ENCODE assay signal across 27 cellular contexts in genomic region chr3:125144653-125145314, GRCh38.
DNase-seq lines count a peak whose midpoint lies in the region; ATAC-seq and TF ChIP-seq lines count a peak whose summit lies in the region.
"Had no signal": no experiment of that assay in that cellular context is flagged by ENCODE, and none has a peak within 500 bp of the region (broad histone marks: within the 10 kb centered on the region; RNA-seq: fewer than 3 reads in every experiment).

No MANE protein-coding gene starts in this region.

- H3K27ac Mint-ChIP-seq in chondrocyte (ENCODE audit: unreplicated experiment) (peak overlapping the region; percentile 30), mesothelial cell of epicardium (peak overlapping the region; percentile 92)
- H3K27ac Mint-ChIP-seq: activated naive CD8-positive, alpha-beta T cell treated with anti-CD3 and anti-CD28 coated beads, Interleukin-2, amount 50 U/mL, for 24 hours; IgD-negative memory B cell; T-helper 17 cell had no signal

- H3K27me3 Mint-ChIP-seq in chondrocyte (ENCODE audit: low read depth) (no peaks in the 10 kb centered on the region), mesothelial cell of epicardium (ENCODE audit: low read depth) (peaks cover 10% of the 10 kb centered on the region)
- H3K27me3 Mint-ChIP-seq: brain, T-helper 17 cell had no signal

- ATAC-seq in heart right ventricle = no peak
- ATAC-seq in HG03565 (IDR thresholded peaks at IDR 0.05; ENCODE audit: unreplicated experiment) = no peak
- ATAC-seq: activated naive CD8-positive, alpha-beta T cell treated with anti-CD3 and anti-CD28 coated beads, Interleukin-2, amount 50 U/mL, for 24 hours; left colon; T-helper 17 cell had no signal

- H3K9me3 ChIP-seq in left ventricle myocardium inferior (replicated peaks) (no peaks in the 10 kb centered on the region), heart right ventricle (no peaks in the 10 kb centered on the region)
- H3K9me3 ChIP-seq: BE2C, MG63, thoracic aorta had no signal

- H3K4me1 Mint-ChIP-seq in chondrocyte (ENCODE audit: low read depth) (peaks cover 81% of the 10 kb centered on the region), mesothelial cell of epicardium (peaks cover 25% of the 10 kb centered on the region)

- H3K9me3 Mint-ChIP-seq in chondrocyte (ENCODE audit: low read depth) = no peaks in the 10 kb centered on the region
- no peaks in the 10 kb centered on the region for H3K9me3 Mint-ChIP-seq in mesothelial cell of epicardium
- H3K9me3 Mint-ChIP-seq: IgD-negative memory B cell had no signal

- H3K27ac ChIP-seq in left ventricle myocardium inferior (replicated peaks) (peak overlapping the region; percentile 95), heart right ventricle (peak overlapping the region in 5 of 10 donors; percentile 40 to 94 (median 79))
- H3K27ac ChIP-seq: SK-N-MC had no signal

- WGBS in heart right ventricle, 2 donors = 78 to 88% methylated on average over 5 of the region's 5 CpGs

- DNase-seq in left ventricle myocardium inferior (no peak), heart right ventricle (no peak), chondrocyte (ENCODE audit: low spot score) (no peak), mesothelial cell of epicardium (ENCODE audit: low spot score in 2 of 2, unreplicated experiment in 2 of 2) (no peak), midbrain (lab: John Stamatoyannopoulos, UW) (no peak), nucleus accumbens (lab: John Stamatoyannopoulos, UW) (no peak)
- no peak for DNase-seq in activated effector memory CD4-positive, alpha-beta T cell treated with anti-CD3 and anti-CD28 coated beads, Interleukin-2, amount 50 U/mL, for 16 hours
- DNase-seq: activated CD4-positive, alpha-beta T cell treated with anti-CD3 and anti-CD28 coated beads for 48 hours; activated CD8-positive, alpha-beta memory T cell treated with anti-CD3 and anti-CD28 coated beads, Interleukin-2, amount 50 U/mL, for 4 hours; activated naive CD8-positive, alpha-beta T cell treated with anti-CD3 and anti-CD28 coated beads, Interleukin-2, amount 50 U/mL, for 24 hours; glutamatergic neuron; left colon; NCI-H1417 treated with DMSO at 0.1 percent for 48 hours; NCI-H2107; NCI-H510A; NK-92 treated with Interleukin-12 subunit alpha and Interleukin-12 subunit beta, amount 100 ng/mL, for 24 hours; small intestine; stimulated activated CD4-positive, alpha-beta T cell treated with anti-CD3 and anti-CD28 coated beads, Interleukin-4, amount 100 ng/mL, for 1 hour; stimulated activated naive CD4-positive, alpha-beta T cell treated with Interleukin-2 at 50 U/mL for 16 hours; T-helper 17 cell had no signal

- no peaks in the 10 kb centered on the region for H3K27me3 ChIP-seq in left ventricle myocardium inferior (ENCODE audit: low read depth)
- no peaks in the 10 kb centered on the region for H3K27me3 ChIP-seq in heart right ventricle
- H3K27me3 ChIP-seq: BE2C, MG63 had no signal

- H3K4me1 ChIP-seq in left ventricle myocardium inferior (peaks cover 96% of the 10 kb centered on the region), heart right ventricle (peaks cover 40 to 100% (median 88%) of the 10 kb centered on the region in 9 donors)
- H3K4me1 ChIP-seq: BE2C had no signal

- H3K4me3 ChIP-seq in left ventricle myocardium inferior (no peak overlapping the region), heart right ventricle (no peak overlapping the region)
- H3K4me3 ChIP-seq: MG63, SK-N-MC, thoracic aorta had no signal

- TF ChIP-seq CTCF in left ventricle myocardium inferior (IDR thresholded peaks at IDR 0.05; ENCODE audit: borderline replicate concordance) (no peak), heart right ventricle (IDR thresholded peaks at IDR 0.05) (no peak), chondrocyte (IDR thresholded peaks at IDR 0.05) (no peak), mesothelial cell of epicardium (IDR thresholded peaks at IDR 0.05; ENCODE audit: unreplicated experiment) (no peak)

- intact Hi-C loops in left ventricle myocardium inferior (cut with micrococcal nuclease) = loop anchor here (10.0 kb wide), 1 partner anchor 80 kb away; no protein-coding TSS in a partner anchor
- intact Hi-C loops in heart right ventricle (cut with DNase I) = loop anchor here (2.0 to 5.0 kb wide), 6 partner anchors 16 to 147 kb away; partner anchors contain the start of gene HEG1 (in 4 of the 10)

- H3K36me3 Mint-ChIP-seq in chondrocyte (ENCODE audit: low read depth) (no peaks in the 10 kb centered on the region), mesothelial cell of epicardium (no peaks in the 10 kb centered on the region)
- H3K36me3 Mint-ChIP-seq: brain, IgD-negative memory B cell had no signal

- H3K4me3 Mint-ChIP-seq in chondrocyte (ENCODE audit: unreplicated experiment) (no peak overlapping the region), mesothelial cell of epicardium (no peak overlapping the region)
- H3K4me3 Mint-ChIP-seq: activated naive CD8-positive, alpha-beta T cell treated with anti-CD3 and anti-CD28 coated beads, Interleukin-2, amount 50 U/mL, for 24 hours; T-helper 17 cell had no signal

- H3K36me3 ChIP-seq in left ventricle myocardium inferior = no peaks in the 10 kb centered on the region
- H3K36me3 ChIP-seq in heart right ventricle = no peaks in the 10 kb centered on the region
- H3K36me3 ChIP-seq: BE2C, MG63, thoracic aorta had no signal
